Comparison of ENCODE assay signal across 8 cellular contexts in genomic region chr1:2544093-2544874, GRCh38.
DNase-seq lines count a peak whose midpoint lies in the region; ATAC-seq and TF ChIP-seq lines count a peak whose summit lies in the region.
"Had no signal": no experiment of that assay in that cellular context is flagged by ENCODE, and none has a peak within 500 bp of the region (broad histone marks: within the 10 kb centered on the region; RNA-seq: fewer than 3 reads in every experiment).

No MANE protein-coding gene starts in this region.

- peaks cover 0 to 51% (median 4%) of the 10 kb centered on the region in 11 experiments; a peak in 7 of 22 replicates for H4K20me1 ChIP-seq in BLaER1 treated with 17β-estradiol and CSF1 and Interleukin-3, amounts not matched to agents 10 nM and 100 nM

- H3K4me1 ChIP-seq in BLaER1 treated with 17β-estradiol and CSF1 and Interleukin-3, amounts not matched to agents 10 nM and 100 nM: peaks cover 30 to 89% (median 77%) of the 10 kb centered on the region in 10 experiments
- peaks cover 5% of the 10 kb centered on the region for H3K4me1 ChIP-seq in RWPE2 (ENCODE audit: insufficient read depth, poor library complexity, severe bottlenecking)

- no peak overlapping the region for H3K4me3 ChIP-seq in BLaER1 treated with 17β-estradiol and CSF1 and Interleukin-3, amounts not matched to agents 10 nM and 100 nM
- no peak overlapping the region for H3K4me3 ChIP-seq in RWPE2 (ENCODE audit: severe bottlenecking)

- DNase-seq in RWPE2 (ENCODE audit: low spot score) (no peak), activated T-cell treated with anti-CD3 and anti-CD28 coated beads for 4 hours (no peak)
- no peak for DNase-seq in activated naive CD4-positive, alpha-beta T cell treated with Interleukin-2 at 50 U/mL for 16 hours
- DNase-seq: cerebellar nuclear complex, NCI-H1105 had no signal

- no peak for ATAC-seq in RWPE2 (ENCODE audit: low read depth)
- no peak for ATAC-seq in GM21576 (IDR thresholded peaks at IDR 0.05; ENCODE audit: unreplicated experiment)

- peaks cover 0 to 25% (median 7%) of the 10 kb centered on the region in 11 experiments; a peak in 16 of 22 replicates for H3K27me3 ChIP-seq in BLaER1 treated with 17β-estradiol and CSF1 and Interleukin-3, amounts not matched to agents 10 nM and 100 nM
- H3K27me3 ChIP-seq in RWPE2 (ENCODE audit: insufficient read depth, poor library complexity, severe bottlenecking) (no peaks in the 10 kb centered on the region), layer of hippocampus (ENCODE audit: control insufficient read depth, insufficient read depth, low read length) (no peaks in the 10 kb centered on the region)

- H3K36me3 ChIP-seq in BLaER1 treated with 17β-estradiol and CSF1 and Interleukin-3, amounts not matched to agents 10 nM and 100 nM: no peaks in the 10 kb centered on the region
- H3K36me3 ChIP-seq in RWPE2 (ENCODE audit: low read depth): no peaks in the 10 kb centered on the region

- H3K9ac ChIP-seq in BLaER1 treated with 17β-estradiol and CSF1 and Interleukin-3, amounts not matched to agents 10 nM and 100 nM: peak overlapping the region in 3 of 11 experiments; percentile 35 to 48 (median 37); a peak in 5 of 22 replicates

- no peaks in the 10 kb centered on the region for H3K9me3 ChIP-seq in BLaER1 treated with 17β-estradiol and CSF1 and Interleukin-3, amounts not matched to agents 10 nM and 100 nM (replicated peaks in 1 of 11)
- no peaks in the 10 kb centered on the region for H3K9me3 ChIP-seq in RWPE2 (ENCODE audit: severe bottlenecking)

- H3K27ac ChIP-seq in BLaER1 treated with 17β-estradiol and CSF1 and Interleukin-3, amounts not matched to agents 10 nM and 100 nM: peak overlapping the region in 1 of 11 experiments; percentile 18; a peak in 3 of 22 replicates
- H3K27ac ChIP-seq in RWPE2 (ENCODE audit: poor library complexity, severe bottlenecking) (peak overlapping the region; percentile 78), layer of hippocampus (ENCODE audit: low read depth, low read length) (peak overlapping the region; percentile 30)

- no peak for TF ChIP-seq CTCF in RWPE2 (IDR thresholded peaks at IDR 0.05; ENCODE audit: poor library complexity, severe bottlenecking)

- H3K4me2 ChIP-seq in BLaER1 treated with 17β-estradiol and CSF1 and Interleukin-3, amounts not matched to agents 10 nM and 100 nM: peak overlapping the region; percentile 47 to 86 (median 70)
